ENCODE assay signal across 11 cellular contexts in genomic region chr16:55253987-55254386, GRCh38.
"Had no signal": no experiment of that assay in that cellular context is flagged by ENCODE, and none has a peak within 500 bp of the region (broad histone marks: within the 10 kb centered on the region; RNA-seq: fewer than 3 reads in every experiment).

No MANE protein-coding gene starts in this region.

- H3K4me1 ChIP-seq: adrenal gland, ascending aorta, body of pancreas, breast epithelium had no signal

- H3K36me3 ChIP-seq: adrenal gland, ascending aorta, brain microvascular endothelial cell, breast epithelium, cardiac muscle cell had no signal

- H3K27ac ChIP-seq: adrenal gland, ascending aorta, body of pancreas, brain microvascular endothelial cell, breast epithelium, cardiac muscle cell had no signal

- ATAC-seq: activated naive CD4-positive, alpha-beta T cell treated with anti-CD3 and anti-CD28 coated beads, Interleukin-2, amount 50 U/mL, for 72 hours; activated naive CD8-positive, alpha-beta T cell treated with anti-CD3 and anti-CD28 coated beads, Interleukin-2, amount 50 U/mL, for 24 hours; activated T-cell treated with anti-CD3 and anti-CD28 coated beads, Interleukin-2, amount 50 U/mL, for 4 hours; activated T-cell treated with anti-CD3 and anti-CD28 coated beads, Interleukin-2, amount 50 U/mL, for 72 hours; activated T-helper 17 cell treated with anti-CD3 and anti-CD28 coated beads, Interleukin-2, amount 50 U/mL, for 72 hours; body of pancreas had no signal

- H3K9me3 ChIP-seq: adrenal gland, ascending aorta, body of pancreas had no signal

- H3K4me3 ChIP-seq: adrenal gland, ascending aorta, body of pancreas, breast epithelium, cardiac muscle cell had no signal
